In genomic region chr5:125399885-125400284, GRCh38 we compare ENCODE assay signal across 19 cellular contexts.
A peak's percentile ranks its signal among the peaks of the same experiment; 100 is the strongest.
DNase-seq lines count a peak whose midpoint lies in the region; ATAC-seq, FAIRE-seq and TF ChIP-seq lines count a peak whose summit lies in the region.
"Had no signal": no experiment of that assay in that cellular context is flagged by ENCODE, and none has a peak within 500 bp of the region (broad histone marks: within the 10 kb centered on the region; RNA-seq: fewer than 3 reads in every experiment).

No MANE protein-coding gene starts in this region.

- WGBS in heart right ventricle, 2 donors = 92 to 95% methylated on average over 3 of the region's 3 CpGs

- H3K4me3 ChIP-seq in cardiac muscle cell = no peak overlapping the region
- H3K4me3 ChIP-seq in heart right ventricle = no peak overlapping the region
- H3K4me3 ChIP-seq in bronchial epithelial cell (ENCODE audit: low read depth, low read length) = no peak overlapping the region
- H3K4me3 ChIP-seq: BLaER1, GM12878, HAP-1 had no signal

- TF ChIP-seq CTCF in cardiac muscle cell (IDR thresholded peaks at IDR 0.05; ENCODE audit: low read depth, low read length) (no peak), heart right ventricle (IDR thresholded peaks at IDR 0.05) (no peak), bronchial epithelial cell (IDR thresholded peaks at IDR 0.05; ENCODE audit: insufficient read depth, low read length, severe bottlenecking) (no peak), foreskin keratinocyte (conservative IDR thresholded peaks at IDR 0.05) (no peak), omental fat pad (IDR thresholded peaks at IDR 0.05) (no peak)

- intact Hi-C loops in heart right ventricle (cut with DNase I) = no loop called here

- no peak for DNase-seq in cardiac muscle cell (ENCODE audit: low read depth in 1 of 2, low spot score in 1 of 2)
- no peak for DNase-seq in heart right ventricle
- peak; percentile 79 for DNase-seq in bronchial epithelial cell (ENCODE audit: low read depth)
- DNase-seq in foreskin keratinocyte = peak; percentile 29 to 48
- DNase-seq in anterior cingulate cortex (lab: John Stamatoyannopoulos, UW) = no peak
- DNase-seq in omental fat pad (ENCODE audit: low spot score) = no peak
- DNase-seq in NCI-H1417 treated with DMSO at 0.1 percent for 48 hours (lab: John Stamatoyannopoulos, UW) = no peak
- DNase-seq: 8988T; Calu3; CD4-positive, alpha-beta memory T cell; DMS 273 treated with DMSO at 0.1 percent for 48 hours; DMS79; EL had no signal

- ATAC-seq in heart right ventricle (no peak), foreskin keratinocyte (no peak), omental fat pad (ENCODE audit: low FRiP score) (no peak)
- ATAC-seq: GM12878, HepG2 had no signal

- H3K9me3 ChIP-seq in cardiac muscle cell (ENCODE audit: low read depth) (no peaks in the 10 kb centered on the region), heart right ventricle (peaks cover 0 to 9% (median 0%) of the 10 kb centered on the region in 11 donors)
- H3K9me3 ChIP-seq: BLaER1, HAP-1 had no signal

- H3K27ac ChIP-seq in cardiac muscle cell (peak overlapping the region; percentile 7), heart right ventricle (no peak overlapping the region), foreskin keratinocyte (no peak overlapping the region)
- H3K27ac ChIP-seq: BLaER1 had no signal

- peaks cover 24% of the 10 kb centered on the region for H3K4me1 ChIP-seq in cardiac muscle cell (ENCODE audit: low read depth)
- no peaks in the 10 kb centered on the region for H3K4me1 ChIP-seq in heart right ventricle
- H3K4me1 ChIP-seq in foreskin keratinocyte = peaks cover 10% of the 10 kb centered on the region
- H3K4me1 ChIP-seq: BLaER1, HAP-1 had no signal

- H3K36me3 ChIP-seq in cardiac muscle cell (no peaks in the 10 kb centered on the region), heart right ventricle (no peaks in the 10 kb centered on the region), bronchial epithelial cell (ENCODE audit: control insufficient read depth, insufficient read depth, low read length) (no peaks in the 10 kb centered on the region)
- H3K36me3 ChIP-seq: BLaER1, HAP-1 had no signal

- no peaks in the 10 kb centered on the region for H3K27me3 ChIP-seq in cardiac muscle cell
- no peaks in the 10 kb centered on the region for H3K27me3 ChIP-seq in heart right ventricle
- H3K27me3 ChIP-seq in bronchial epithelial cell (ENCODE audit: control insufficient read depth, insufficient read depth, low read length) = no peaks in the 10 kb centered on the region
- H3K27me3 ChIP-seq in foreskin keratinocyte = no peaks in the 10 kb centered on the region
- H3K27me3 ChIP-seq: BLaER1 had no signal

- no peak for FAIRE-seq in bronchial epithelial cell (lab: Jason Lieb, UNC)
- FAIRE-seq: GM12878, GM19239, H1, HepG2 had no signal

Comparison
In these comparisons a context has a peak if more than half of its experiments do, and no peak if none do; other contexts are left out.
1. DNase-seq: peak in bronchial epithelial cell (single experiment) and foreskin keratinocyte (2 of 2); none in cardiac muscle cell (0 of 2), heart right ventricle (0 of 2), anterior cingulate cortex (0 of 58), omental fat pad (single experiment) and NCI-H1417 treated with DMSO at 0.1 percent for 48 hours (single experiment).